1 cellular context compared by ENCODE assay signal in the genomic region with DNA sequence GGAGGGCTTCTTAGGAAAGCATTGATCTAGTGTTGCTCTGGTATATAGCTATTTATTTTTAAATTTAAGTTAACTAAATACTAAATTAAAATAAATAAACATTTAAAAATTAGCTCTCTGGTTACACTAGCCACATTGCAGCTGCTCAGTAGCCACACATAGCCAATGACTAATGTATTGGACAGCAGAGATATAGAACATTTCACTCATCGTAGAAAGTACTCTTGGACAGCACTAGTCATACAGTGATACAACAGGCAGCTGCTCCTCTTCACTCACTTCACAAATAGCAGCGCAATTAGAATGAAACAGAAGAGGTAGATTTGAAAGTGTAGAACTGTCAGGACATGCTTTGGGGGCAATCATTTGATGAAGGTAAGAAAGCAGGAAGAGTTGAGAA.
TF ChIP-seq lines count a peak whose summit lies in the region.

No MANE protein-coding gene starts in this region.

TF ChIP-seq in IMR-90, 13 proteins besides CTCF, POLR2A, EP300 and RAD21:
- no peak for TF ChIP-seq ELK1 (IDR thresholded peaks at IDR 0.05; ENCODE audit: borderline replicate concordance, low read depth, low read length)
- TF ChIP-seq MAFK (IDR thresholded peaks at IDR 0.05; ENCODE audit: low read depth, low read length), result no peak
- no peak for TF ChIP-seq CHD1 (IDR thresholded peaks at IDR 0.05; ENCODE audit: low read depth, low read length)
- TF ChIP-seq RFX5 (IDR thresholded peaks at IDR 0.05; ENCODE audit: low read depth, low read length), result no peak
- no peak for TF ChIP-seq BHLHE40 (IDR thresholded peaks at IDR 0.05; ENCODE audit: low read depth, low read length)
- TF ChIP-seq MAZ (IDR thresholded peaks at IDR 0.05; ENCODE audit: borderline replicate concordance, low read depth, low read length), result no peak
- TF ChIP-seq, protein P1, sequence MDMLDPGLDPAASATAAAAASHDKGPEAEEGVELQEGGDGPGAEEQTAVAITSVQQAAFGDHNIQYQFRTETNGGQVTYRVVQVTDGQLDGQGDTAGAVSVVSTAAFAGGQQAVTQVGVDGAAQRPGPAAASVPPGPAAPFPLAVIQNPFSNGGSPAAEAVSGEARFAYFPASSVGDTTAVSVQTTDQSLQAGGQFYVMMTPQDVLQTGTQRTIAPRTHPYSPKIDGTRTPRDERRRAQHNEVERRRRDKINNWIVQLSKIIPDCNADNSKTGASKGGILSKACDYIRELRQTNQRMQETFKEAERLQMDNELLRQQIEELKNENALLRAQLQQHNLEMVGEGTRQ (IDR thresholded peaks at IDR 0.05; ENCODE audit: low read depth, low read length), result no peak
- TF ChIP-seq NFE2L2 (IDR thresholded peaks at IDR 0.05; ENCODE audit: low read depth, low read length), result no peak
